Comparison of ENCODE assay signal across 1 cellular context in genomic region chr5:142837274-142837673, GRCh38.
TF ChIP-seq lines count a peak whose summit lies in the region.

No MANE protein-coding gene starts in this region.

TF ChIP-seq in IMR-90, 13 proteins besides CTCF, POLR2A, EP300 and RAD21 (continued from another document):
- TF ChIP-seq BHLHE40 (IDR thresholded peaks at IDR 0.05; ENCODE audit: low read depth, low read length) (no peak), CEBPB (IDR thresholded peaks at IDR 0.05; ENCODE audit: low read depth, low read length) (no peak), MAFK (IDR thresholded peaks at IDR 0.05; ENCODE audit: low read depth, low read length) (no peak), ELK1 (IDR thresholded peaks at IDR 0.05; ENCODE audit: borderline replicate concordance, low read depth, low read length) (no peak), CHD1 (IDR thresholded peaks at IDR 0.05; ENCODE audit: low read depth, low read length) (no peak), MXI1 (IDR thresholded peaks at IDR 0.05; ENCODE audit: borderline replicate concordance, low read depth, low read length) (no peak)
